ENCODE assay signal across 2 cellular contexts in the genomic region with DNA sequence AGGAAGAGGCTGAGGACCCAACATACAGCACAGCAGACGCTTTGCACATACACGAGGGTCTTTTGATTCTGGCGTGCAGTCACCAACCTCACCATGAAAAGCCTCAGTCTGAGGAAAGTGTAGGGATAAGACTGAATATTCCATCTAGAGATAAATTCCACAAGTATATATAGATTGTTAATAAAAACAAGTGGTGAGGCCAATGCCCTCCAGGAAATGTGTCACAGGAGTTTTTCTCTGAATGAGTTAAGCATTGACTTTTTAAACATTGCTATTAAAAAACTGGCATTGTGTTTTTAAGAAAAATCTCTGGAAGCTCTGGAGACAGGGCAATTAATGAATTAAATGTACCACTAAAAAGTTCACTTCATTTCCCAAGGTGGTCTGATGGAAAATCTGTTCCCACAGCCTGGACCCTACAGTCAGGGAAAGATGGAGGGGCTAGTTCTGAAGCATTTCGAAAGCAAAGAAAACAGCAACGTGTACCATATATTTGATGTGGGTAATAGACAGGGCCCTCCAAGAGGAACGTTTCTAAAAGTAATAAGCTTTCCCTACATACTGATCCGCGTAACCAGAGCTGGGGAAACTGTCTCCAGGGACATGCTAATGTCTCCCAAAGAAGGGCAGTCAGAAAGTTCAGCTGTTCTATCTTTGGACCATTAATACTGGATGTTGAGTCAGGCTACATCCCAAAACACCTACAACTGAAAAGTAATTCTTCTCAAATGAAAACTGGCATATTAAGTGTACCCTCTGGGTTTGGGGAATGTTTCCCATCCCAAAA.
TF ChIP-seq lines count a peak whose summit lies in the region.

No MANE protein-coding gene starts in this region.

TF ChIP-seq in SK-N-SH, 30 proteins besides CTCF, POLR2A, EP300 and RAD21 (continued from another document):
- TF ChIP-seq FOXJ3 (CRISPR knock-in tag; IDR thresholded peaks at IDR 0.05), result no peak
- TF ChIP-seq TEAD4 (IDR thresholded peaks at IDR 0.05; ENCODE audit: borderline replicate concordance, insufficient read depth), result no peak
- TF ChIP-seq MXI1 (IDR thresholded peaks at IDR 0.05; ENCODE audit: low read depth, low read length), result no peak
- no peak for TF ChIP-seq RXRA (IDR thresholded peaks at IDR 0.05; ENCODE audit: borderline replicate concordance, low read depth)

TF ChIP-seq in SK-N-SH treated with all-trans-retinoic acid at 6 μM for 48 hours, 23 proteins besides CTCF, POLR2A, EP300 and RAD21 (continued from another document):
- no peak for TF ChIP-seq CSRNP3 (CRISPR knock-in tag; IDR thresholded peaks at IDR 0.05)
TF ChIP-seq in SK-N-SH treated with all-trans-retinoic acid at 6 μM for 48 hours: peak in this region for 0.
